9 cellular contexts compared by ENCODE assay signal in genomic region chr11:10657308-10658271, GRCh38. TPM values are rescaled to one million over a fixed set of nuclear protein-coding genes. Genes with fewer than 3 reads are reported as not detected.
DNase-seq lines count a peak whose midpoint lies in the region; ATAC-seq and TF ChIP-seq lines count a peak whose summit lies in the region.
"Had no signal": no experiment of that assay in that cellular context is flagged by ENCODE, and none has a peak within 500 bp of the region (broad histone marks: within the 10 kb centered on the region; RNA-seq: fewer than 3 reads in every experiment).

No MANE protein-coding gene starts in this region.

- DNase-seq in activated CD4-positive, alpha-beta T cell treated with anti-CD3 and anti-CD28 coated beads, Interleukin-2, amount 10 ng/mL, durations not matched to agents 7 days and 5 days, result no peak
- no peak for DNase-seq in activated CD4-positive, alpha-beta T cell treated with anti-CD3 and anti-CD28 coated beads, Interleukin-2, amount 50 U/mL, for 1 hour
- DNase-seq in adrenal gland, result peak; percentile 56 to 82 (median 74)
- DNase-seq in mesothelial cell of epicardium (ENCODE audit: low spot score in 2 of 2, unreplicated experiment in 2 of 2), result no peak
- DNase-seq in ureter (ENCODE audit: low spot score), result no peak
- DNase-seq in NOMO-1 treated with dmso at 0.1 percent for 144 hours (lab: John Stamatoyannopoulos, UW; ENCODE audit: unreplicated experiment), result no peak
- no peak for DNase-seq in activated naive CD4-positive, alpha-beta T cell treated with Interleukin-2 at 50 U/mL for 16 hours

- WGBS in adrenal gland, 4 donors, result 9 to 27% (median 22%) methylated on average over 9 to 20 of the region's 20 CpGs

- H3K4me3 Mint-ChIP-seq in activated CD4-positive, alpha-beta T cell treated with anti-CD3 and anti-CD28 coated beads, Interleukin-2, amount 10 ng/mL, durations not matched to agents 7 days and 5 days, result no peak overlapping the region
- no peak overlapping the region for H3K4me3 Mint-ChIP-seq in mesothelial cell of epicardium

- peak; percentile 52 for ATAC-seq in HG03095 (IDR thresholded peaks at IDR 0.05; ENCODE audit: unreplicated experiment)

- no peaks in the 10 kb centered on the region for H3K9me3 Mint-ChIP-seq in activated CD4-positive, alpha-beta T cell treated with anti-CD3 and anti-CD28 coated beads, Interleukin-2, amount 10 ng/mL, durations not matched to agents 7 days and 5 days
- H3K9me3 Mint-ChIP-seq in mesothelial cell of epicardium, result no peaks in the 10 kb centered on the region

- peaks cover 49 to 81% of the 10 kb centered on the region in 2 donors for H3K4me1 ChIP-seq in adrenal gland (replicated peaks in 1 of 2)

- peak overlapping the region; percentile 67 to 96 (median 87) for H3K27ac ChIP-seq in adrenal gland
- H3K27ac ChIP-seq: C4-2B had no signal

- H3K27me3 ChIP-seq in adrenal gland, result no peaks in the 10 kb centered on the region

- peak overlapping the region; percentile 16 for H3K27ac Mint-ChIP-seq in activated CD4-positive, alpha-beta T cell treated with anti-CD3 and anti-CD28 coated beads, Interleukin-2, amount 10 ng/mL, durations not matched to agents 7 days and 5 days
- H3K27ac Mint-ChIP-seq in mesothelial cell of epicardium, result peak overlapping the region; percentile 74

- peaks cover 23% of the 10 kb centered on the region for H3K4me1 Mint-ChIP-seq in activated CD4-positive, alpha-beta T cell treated with anti-CD3 and anti-CD28 coated beads, Interleukin-2, amount 10 ng/mL, durations not matched to agents 7 days and 5 days
- peaks cover 61% of the 10 kb centered on the region for H3K4me1 Mint-ChIP-seq in mesothelial cell of epicardium

- CTCF ChIA-PET in activated CD4-positive, alpha-beta T cell treated with anti-CD3 and anti-CD28 coated beads, Interleukin-2, amount 10 ng/mL, durations not matched to agents 7 days and 5 days (lab: Charles Lee), result interaction anchor here (1.6 kb wide), 2 partner anchors 10 to 244 kb away, joined by 4 to 7 read pairs; no protein-coding TSS in a partner anchor

- POLR2A ChIA-PET in activated CD4-positive, alpha-beta T cell treated with anti-CD3 and anti-CD28 coated beads, Interleukin-2, amount 10 ng/mL, durations not matched to agents 7 days and 5 days (lab: Charles Lee), result no interaction called here

- H3K27me3 Mint-ChIP-seq in activated CD4-positive, alpha-beta T cell treated with anti-CD3 and anti-CD28 coated beads, Interleukin-2, amount 10 ng/mL, durations not matched to agents 7 days and 5 days, result no peaks in the 10 kb centered on the region
- H3K27me3 Mint-ChIP-seq in mesothelial cell of epicardium (ENCODE audit: low read depth), result no peaks in the 10 kb centered on the region

- H3K36me3 Mint-ChIP-seq in activated CD4-positive, alpha-beta T cell treated with anti-CD3 and anti-CD28 coated beads, Interleukin-2, amount 10 ng/mL, durations not matched to agents 7 days and 5 days (ENCODE audit: low read depth), result no peaks in the 10 kb centered on the region
- no peaks in the 10 kb centered on the region for H3K36me3 Mint-ChIP-seq in mesothelial cell of epicardium

- H3K4me3 ChIP-seq in adrenal gland, result peak overlapping the region in 1 of 4 donors; percentile 9

- H3K36me3 ChIP-seq in adrenal gland (replicated peaks in 1 of 2), result no peaks in the 10 kb centered on the region

- intact Hi-C loops in adrenal gland (cut with DNase I), result loop anchor here (5.0 to 10.0 kb wide), 3 partner anchors 83 to 243 kb away; no protein-coding TSS in a partner anchor

- no peak for TF ChIP-seq CTCF in adrenal gland (IDR thresholded peaks at IDR 0.05)
- no peak for TF ChIP-seq CTCF in mesothelial cell of epicardium (IDR thresholded peaks at IDR 0.05; ENCODE audit: unreplicated experiment)

- no peaks in the 10 kb centered on the region for H3K9me3 ChIP-seq in adrenal gland (replicated peaks in 1 of 3)

- TF ChIP-seq POLR2A in adrenal gland (IDR thresholded peaks at IDR 0.05), result peak in 1 of 2 donors; percentile 29

RNA-seq across cellular contexts. Expression of gene IRAG1, which starts 36.0 kb away (rescaled TPM):
- not detected for total RNA-seq in activated CD4-positive, alpha-beta T cell treated with anti-CD3 and anti-CD28 coated beads, Interleukin-2, amount 10 ng/mL, durations not matched to agents 7 days and 5 days
- 10 to 100 TPM in 6 of 8 donors, 1 to 10 TPM in 2; 8.1 to 33.9 (median 16.9) TPM for total RNA-seq in adrenal gland
- polyA plus RNA-seq in adrenal gland, result 10 to 100 TPM in 1 of 3 donors, 1 to 10 TPM in 2; 5.6 to 21.5 (median 7.1) TPM
- total RNA-seq in mesothelial cell of epicardium, result 13.1 to 13.8 TPM (median 13.6 TPM) in 3 replicates
- total RNA-seq in ureter, result 75.5 TPM

Comparison
In these comparisons a context has a peak if more than half of its experiments do, and no peak if none do; other contexts are left out.
1. DNase-seq: peak in adrenal gland (7 of 7); none in activated CD4-positive, alpha-beta T cell treated with anti-CD3 and anti-CD28 coated beads, Interleukin-2, amount 10 ng/mL, durations not matched to agents 7 days and 5 days (single experiment), activated CD4-positive, alpha-beta T cell treated with anti-CD3 and anti-CD28 coated beads, Interleukin-2, amount 50 U/mL, for 1 hour (single experiment), mesothelial cell of epicardium (0 of 2), ureter (single experiment), NOMO-1 treated with dmso at 0.1 percent for 144 hours (single experiment) and activated naive CD4-positive, alpha-beta T cell treated with Interleukin-2 at 50 U/mL for 16 hours (single experiment).
2. RNA of gene IRAG1, which starts 36.0 kb away (total RNA-seq): 75.5 TPM in ureter (single experiment), 8.1 to 33.9 TPM in adrenal gland and 13.1 to 13.8 TPM in mesothelial cell of epicardium; not detected in activated CD4-positive, alpha-beta T cell treated with anti-CD3 and anti-CD28 coated beads, Interleukin-2, amount 10 ng/mL, durations not matched to agents 7 days and 5 days; every median in the first group is over 4 times any median in the second.